In genomic region chr5:177355162-177355867, GRCh38 we compare ENCODE assay signal across 23 cellular contexts. TPM values are rescaled to one million over a fixed set of nuclear protein-coding genes. Genes with fewer than 3 reads are reported as not detected.
DNase-seq lines count a peak whose midpoint lies in the region; ATAC-seq and TF ChIP-seq lines count a peak whose summit lies in the region.
"Had no signal": no experiment of that assay in that cellular context is flagged by ENCODE, and none has a peak within 500 bp of the region (broad histone marks: within the 10 kb centered on the region; RNA-seq: fewer than 3 reads in every experiment).

No MANE protein-coding gene starts in this region.

- no peaks in the 10 kb centered on the region for H3K27me3 ChIP-seq in spleen (replicated peaks in 1 of 7)
- H3K27me3 ChIP-seq in psoas muscle (ENCODE audit: insufficient read depth in 3 of 3, low read length in 2 of 3): no peaks in the 10 kb centered on the region
- H3K27me3 ChIP-seq in right atrium auricular region: no peaks in the 10 kb centered on the region
- H3K27me3 ChIP-seq: body of pancreas, suprapubic skin, vagina had no signal

- no peak overlapping the region for H3K4me3 ChIP-seq in spleen
- no peak overlapping the region for H3K4me3 ChIP-seq in psoas muscle
- no peak overlapping the region for H3K4me3 ChIP-seq in right atrium auricular region
- H3K4me3 ChIP-seq: body of pancreas, HAP-1, suprapubic skin, vagina had no signal

- no peaks in the 10 kb centered on the region for H3K36me3 Mint-ChIP-seq in activated naive CD4-positive, alpha-beta T cell treated with anti-CD3 and anti-CD28 coated beads, Interleukin-2, amount 50 U/mL, for 24 hours
- H3K36me3 Mint-ChIP-seq in activated T-helper 17 cell treated with anti-CD3 and anti-CD28 coated beads, Interleukin-2, amount 50 U/mL, for 72 hours (ENCODE audit: low read depth): peaks cover 30% of the 10 kb centered on the region

- H3K27me3 Mint-ChIP-seq in activated naive CD4-positive, alpha-beta T cell treated with anti-CD3 and anti-CD28 coated beads, Interleukin-2, amount 50 U/mL, for 24 hours: no peaks in the 10 kb centered on the region
- H3K27me3 Mint-ChIP-seq in activated T-helper 17 cell treated with anti-CD3 and anti-CD28 coated beads, Interleukin-2, amount 50 U/mL, for 72 hours: no peaks in the 10 kb centered on the region
- H3K27me3 Mint-ChIP-seq: activated CD4-positive, alpha-beta T cell treated with anti-CD3 and anti-CD28 coated beads, Interleukin-2, amount 10 ng/mL, durations not matched to agents 24 days and 14 days had no signal

- TF ChIP-seq CTCF in spleen (IDR thresholded peaks at IDR 0.05 in 8 of 11, conservative IDR thresholded peaks at IDR 0.05 in 3 of 11): no peak
- no peak for TF ChIP-seq CTCF in psoas muscle (IDR thresholded peaks at IDR 0.05)
- no peak for TF ChIP-seq CTCF in right atrium auricular region (IDR thresholded peaks at IDR 0.05)

- H3K36me3 ChIP-seq in spleen (peaks cover 0 to under 1% (median 0%) of the 10 kb centered on the region in 6 donors), psoas muscle (ENCODE audit: insufficient read depth in 1 of 2, low read depth in 1 of 2) (no peaks in the 10 kb centered on the region), right atrium auricular region (no peaks in the 10 kb centered on the region)
- H3K36me3 ChIP-seq: HAP-1, suprapubic skin, vagina had no signal

- peaks cover 0 to 5% (median 0%) of the 10 kb centered on the region in 8 donors for H3K9me3 ChIP-seq in spleen
- H3K9me3 ChIP-seq in psoas muscle: no peaks in the 10 kb centered on the region
- H3K9me3 ChIP-seq in right atrium auricular region: no peaks in the 10 kb centered on the region
- H3K9me3 ChIP-seq: body of pancreas, suprapubic skin, vagina had no signal

- WGBS in spleen, 5 donors: 74 to 100% (median 88%) methylated on average over 1 of the region's 1 CpG
- WGBS in psoas muscle, 3 donors: 75 to 90% (median 88%) methylated on average over 1 of the region's 1 CpG

- H3K4me3 Mint-ChIP-seq in activated naive CD4-positive, alpha-beta T cell treated with anti-CD3 and anti-CD28 coated beads, Interleukin-2, amount 50 U/mL, for 24 hours: no peak overlapping the region
- H3K4me3 Mint-ChIP-seq in activated T-helper 17 cell treated with anti-CD3 and anti-CD28 coated beads, Interleukin-2, amount 50 U/mL, for 72 hours: peak overlapping the region; percentile 80
- H3K4me3 Mint-ChIP-seq: activated CD4-positive, alpha-beta T cell treated with anti-CD3 and anti-CD28 coated beads, Interleukin-2, amount 10 ng/mL, durations not matched to agents 24 days and 14 days; CD8-positive, alpha-beta T cell; endodermal cell had no signal

- no peak for TF ChIP-seq POLR2A in spleen (IDR thresholded peaks at IDR 0.05)

- ATAC-seq in activated T-helper 17 cell treated with anti-CD3 and anti-CD28 coated beads, Interleukin-2, amount 50 U/mL, for 72 hours (replicated peaks): no peak
- ATAC-seq in psoas muscle: no peak
- ATAC-seq: activated naive CD4-positive, alpha-beta T cell treated with anti-CD3 and anti-CD28 coated beads, Interleukin-2, amount 50 U/mL, for 72 hours; body of pancreas; CD8-positive, alpha-beta T cell; left lobe of liver had no signal

- H3K4me1 ChIP-seq in spleen (peaks cover 37 to 96% (median 63%) of the 10 kb centered on the region in 6 donors), psoas muscle (peaks cover 18% of the 10 kb centered on the region), right atrium auricular region (peaks cover 0 to 14% of the 10 kb centered on the region in 2 donors)

- H3K9me3 Mint-ChIP-seq in activated naive CD4-positive, alpha-beta T cell treated with anti-CD3 and anti-CD28 coated beads, Interleukin-2, amount 50 U/mL, for 24 hours: no peaks in the 10 kb centered on the region
- H3K9me3 Mint-ChIP-seq in activated T-helper 17 cell treated with anti-CD3 and anti-CD28 coated beads, Interleukin-2, amount 50 U/mL, for 72 hours: no peaks in the 10 kb centered on the region
- H3K9me3 Mint-ChIP-seq: CD8-positive, alpha-beta T cell; endodermal cell had no signal

- peak overlapping the region; percentile 74 for H3K27ac Mint-ChIP-seq in activated naive CD4-positive, alpha-beta T cell treated with anti-CD3 and anti-CD28 coated beads, Interleukin-2, amount 50 U/mL, for 24 hours
- peak overlapping the region; percentile 5 for H3K27ac Mint-ChIP-seq in activated T-helper 17 cell treated with anti-CD3 and anti-CD28 coated beads, Interleukin-2, amount 50 U/mL, for 72 hours
- H3K27ac Mint-ChIP-seq: activated CD4-positive, alpha-beta T cell treated with anti-CD3 and anti-CD28 coated beads, Interleukin-2, amount 10 ng/mL, durations not matched to agents 24 days and 14 days; CD8-positive, alpha-beta T cell; endodermal cell had no signal

- H3K27ac ChIP-seq in spleen: peak overlapping the region in 1 of 8 donors; percentile 43
- no peak overlapping the region for H3K27ac ChIP-seq in psoas muscle
- no peak overlapping the region for H3K27ac ChIP-seq in right atrium auricular region
- H3K27ac ChIP-seq: body of pancreas, suprapubic skin, vagina had no signal

- intact Hi-C loops in spleen (cut with DNase I; ENCODE audit: low total_unique reads): no loop called here
- intact Hi-C loops in psoas muscle (cut with DNase I): no loop called here

- DNase-seq in activated naive CD4-positive, alpha-beta T cell (lab: John Stamatoyannopoulos, UW): no peak
- DNase-seq in spleen (peak; percentile 1), psoas muscle (no peak), right atrium auricular region (ENCODE audit: low spot score) (no peak)
- DNase-seq: ACHN; activated CD4-positive, alpha-beta T cell treated with anti-CD3 and anti-CD28 coated beads, Interleukin-2, amount 10 ng/mL, durations not matched to agents 24 days and 14 days; activated T-cell treated with anti-CD3 and anti-CD28 coated beads for 4 hours; body of pancreas; DND-41; endodermal cell; midbrain; NCI-H1417 treated with DMSO at 0.1 percent for 48 hours; NCI-H510A treated with DMSO at 0.1 percent for 48 hours; stimulated activated CD4-positive, alpha-beta T cell treated with anti-CD3 and anti-CD28 coated beads, Interleukin-4, amount 100 ng/mL, for 4 hours had no signal

- H3K4me1 Mint-ChIP-seq in activated naive CD4-positive, alpha-beta T cell treated with anti-CD3 and anti-CD28 coated beads, Interleukin-2, amount 50 U/mL, for 24 hours: peaks cover 67% of the 10 kb centered on the region
- H3K4me1 Mint-ChIP-seq in activated T-helper 17 cell treated with anti-CD3 and anti-CD28 coated beads, Interleukin-2, amount 50 U/mL, for 72 hours: peaks cover 46% of the 10 kb centered on the region

RNA-seq across cellular contexts. Expression of gene RGS14, which starts 2.4 kb away (rescaled TPM):
- 100 to 1,000 TPM in 1 of 2 donors, 10 to 100 TPM in 1; 45.5 to 102 TPM for total RNA-seq in activated T-helper 17 cell treated with anti-CD3 and anti-CD28 coated beads, Interleukin-2, amount 50 U/mL, for 72 hours
- total RNA-seq in spleen: 100 to 1,000 TPM in 1 of 7 donors, 10 to 100 TPM in 6; 61.5 to 111 (median 77.1) TPM
- 10 to 100 TPM; 45.3 to 95.9 (median 61.6) TPM for polyA plus RNA-seq in spleen
- total RNA-seq in psoas muscle: 10 to 100 TPM in 3 of 4 donors, 1 to 10 TPM in 1; 5.5 to 23.2 (median 10.5) TPM
- polyA plus RNA-seq in psoas muscle: 10 to 100 TPM in 1 of 3 donors, 1 to 10 TPM in 2; 3.6 to 10.0 (median 6.7) TPM
- 1 to 10 TPM; 3.1 to 6.8 TPM for total RNA-seq in right atrium auricular region

RNA-seq across cellular contexts. Expression of gene LMAN2, which starts 3.8 kb away (rescaled TPM):
- 100 to 1,000 TPM in 1 of 2 donors, 10 to 100 TPM in 1; 94.3 to 122 TPM for total RNA-seq in activated T-helper 17 cell treated with anti-CD3 and anti-CD28 coated beads, Interleukin-2, amount 50 U/mL, for 72 hours
- 100 to 1,000 TPM in 4 of 7 donors, 10 to 100 TPM in 3; 92.4 to 211 (median 109) TPM for total RNA-seq in spleen
- polyA plus RNA-seq in spleen: 10 to 100 TPM; 50.1 to 96.6 (median 72.5) TPM
- 10 to 100 TPM; 28.7 to 55.8 (median 43.1) TPM for total RNA-seq in psoas muscle
- polyA plus RNA-seq in psoas muscle: 100 to 1,000 TPM; 103 to 193 (median 162) TPM
- 100 to 1,000 TPM; 128 to 134 TPM for total RNA-seq in right atrium auricular region

RNA-seq across cellular contexts. Expression of gene SLC34A1, which starts 28.9 kb away (rescaled TPM):
- 1 to 10 TPM in 1 of 2 donors, under 1 TPM in 1; 0.56 to 1.1 TPM for total RNA-seq in activated T-helper 17 cell treated with anti-CD3 and anti-CD28 coated beads, Interleukin-2, amount 50 U/mL, for 72 hours
- total RNA-seq in spleen: under 1 TPM in 5 of 7 donors, not detected in 2; 0.13 to 0.77 (median 0.19) TPM
- polyA plus RNA-seq in spleen: under 1 TPM in 2 of 3 donors, not detected in 1; 0.02 to 0.06 TPM
- not detected for total RNA-seq in psoas muscle
- polyA plus RNA-seq in psoas muscle: not detected
- not detected for total RNA-seq in right atrium auricular region
- total RNA-seq: activated CD4-positive, alpha-beta T cell treated with anti-CD3 and anti-CD28 coated beads, Interleukin-2, amount 10 ng/mL, durations not matched to agents 24 days and 14 days; body of pancreas; CD8-positive, alpha-beta T cell; endodermal cell; vagina had no signal

RNA-seq across cellular contexts. Expression of gene MXD3, which starts 43.6 kb away (rescaled TPM):
- total RNA-seq in activated T-helper 17 cell treated with anti-CD3 and anti-CD28 coated beads, Interleukin-2, amount 50 U/mL, for 72 hours: 10 to 100 TPM; 21.9 to 26.0 TPM
- total RNA-seq in spleen (10 to 100 TPM; 19.3 to 80.7 (median 26.7) TPM), psoas muscle (1 to 10 TPM; 2.3 to 4.2 (median 2.8) TPM), right atrium auricular region (1 to 10 TPM; 1.6 to 1.8 TPM)
- polyA plus RNA-seq in spleen (10 to 100 TPM; 25.9 to 32.5 (median 26.2) TPM), psoas muscle (1 to 10 TPM in 2 of 3 donors, under 1 TPM in 1; 0.80 to 2.1 (median 1.3) TPM)

RNA-seq across cellular contexts. Expression of gene PFN3, which starts 45.1 kb away (rescaled TPM):
- not detected for total RNA-seq in activated T-helper 17 cell treated with anti-CD3 and anti-CD28 coated beads, Interleukin-2, amount 50 U/mL, for 72 hours
- not detected for total RNA-seq in spleen
- polyA plus RNA-seq in spleen: not detected
- not detected for total RNA-seq in psoas muscle
- polyA plus RNA-seq in psoas muscle: not detected
- not detected for total RNA-seq in right atrium auricular region
- total RNA-seq: activated CD4-positive, alpha-beta T cell treated with anti-CD3 and anti-CD28 coated beads, Interleukin-2, amount 10 ng/mL, durations not matched to agents 24 days and 14 days; activated naive CD4-positive, alpha-beta T cell treated with anti-CD3 and anti-CD28 coated beads, Interleukin-2, amount 50 U/mL, for 72 hours; body of pancreas; CD8-positive, alpha-beta T cell; endodermal cell; left lobe of liver; M059J; suprapubic skin; vagina had no signal
